Comparison of ENCODE assay signal across 30 cellular contexts in genomic region chr5:15612915-15613635, GRCh38.
"Had no signal": no experiment of that assay in that cellular context is flagged by ENCODE, and none has a peak within 500 bp of the region (broad histone marks: within the 10 kb centered on the region; RNA-seq: fewer than 3 reads in every experiment).

No MANE protein-coding gene starts in this region.

- H3K9me3 ChIP-seq: left lung, lower lobe of right lung, neutrophil, prostate gland, sigmoid colon, tibial nerve, uterus had no signal

- H3K36me3 ChIP-seq: left lung, lower lobe of right lung, neural progenitor cell, neutrophil, prostate gland, sigmoid colon, tibial nerve, uterus had no signal

- H3K27ac ChIP-seq: left lung, lower lobe of right lung, neural progenitor cell, neutrophil, prostate gland, sigmoid colon, uterus had no signal

- H3K4me3 ChIP-seq: left lung, lower lobe of right lung, neural progenitor cell, prostate gland, sigmoid colon, smooth muscle cell, tibial nerve, uterus had no signal

- H3K4me1 ChIP-seq: left lung, lower lobe of right lung, neural progenitor cell, sigmoid colon, uterus had no signal

- H3K9ac ChIP-seq: neural progenitor cell had no signal

- FAIRE-seq: islet of Langerhans, kidney had no signal

- H2AFZ ChIP-seq: neural progenitor cell had no signal

- ATAC-seq: left colon; left lung; lower lobe of right lung; natural killer cell; right cardiac atrium; stimulated activated memory B cell treated with anti-CD40 and anti-IgM and Interleukin-4, amounts not matched to agents 10 μg/mL and 1 μg/mL and 100 μg/mL, for 72 hours; stimulated activated naive CD8-positive, alpha-beta T cell treated with anti-CD3 and anti-CD28 coated beads, Interleukin-15, amount 100 ng/mL, for 72 hours had no signal

- H3K27me3 ChIP-seq: left lung, neural progenitor cell, neutrophil, sigmoid colon, tibial nerve, uterus had no signal

- H3K4me2 ChIP-seq: neural progenitor cell, smooth muscle cell had no signal

- DNase-seq: immature natural killer cell; kidney; left colon; left lung; lower lobe of right lung; mammary epithelial cell; mesenchymal stem cell; naive B cell; natural killer cell; nephron progenitor cell; occipital lobe; posterior cingulate gyrus; retina; right cardiac atrium; sigmoid colon; stimulated activated CD4-positive, alpha-beta T cell treated with anti-CD3 and anti-CD28 coated beads, Interleukin-1b, Interleukin-23, amount 100 ng/mL, for 48 hours; stimulated activated CD4-positive, alpha-beta T cell treated with anti-CD3 and anti-CD28 coated beads, Interleukin-2, amount 100 ng/mL, for 48 hours; stimulated activated CD4-positive, alpha-beta T cell treated with anti-CD3 and anti-CD28 coated beads, Interleukin-4, amount 100 ng/mL, for 4 hours; stimulated activated CD8-positive, alpha-beta memory T cell treated with anti-CD3 and anti-CD28 coated beads, Interleukin-4, amount 100 ng/mL, for 48 hours; stimulated activated naive CD4-positive, alpha-beta T cell treated with Interleukin-2 at 50 U/mL for 16 hours; stimulated activated naive CD8-positive, alpha-beta T cell treated with anti-CD3 and anti-CD28 coated beads, Interleukin-15, amount 100 ng/mL, for 72 hours; substantia nigra; uterus had no signal
